In the genomic region with DNA sequence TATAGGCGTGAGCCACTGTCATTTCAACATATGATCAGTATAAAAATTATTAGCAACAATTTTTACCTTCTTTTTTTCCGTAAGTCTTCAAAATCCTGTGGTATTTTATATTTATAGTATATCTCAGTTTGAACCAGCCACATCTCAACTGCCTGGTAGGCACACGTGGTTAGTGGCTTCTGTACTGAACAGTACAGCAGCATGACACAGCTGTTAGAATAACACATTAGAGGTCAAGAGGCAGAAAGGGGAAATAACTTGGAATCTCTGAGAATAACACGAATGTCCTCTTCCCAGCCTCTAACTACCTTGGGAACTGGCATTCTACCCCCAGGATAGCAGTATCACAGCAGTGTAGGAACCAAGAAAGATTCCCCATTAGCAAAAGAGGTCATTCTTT, we compare ENCODE assay signal across 16 cellular contexts.
DNase-seq lines count a peak whose midpoint lies in the region; ATAC-seq and TF ChIP-seq lines count a peak whose summit lies in the region.
"Had no signal": no experiment of that assay in that cellular context is flagged by ENCODE, and none has a peak within 500 bp of the region (broad histone marks: within the 10 kb centered on the region; RNA-seq: fewer than 3 reads in every experiment).

No MANE protein-coding gene starts in this region.

- peaks cover 1% of the 10 kb centered on the region for H3K4me1 ChIP-seq in right cardiac atrium (ENCODE audit: control insufficient read depth, insufficient read depth, low read length)
- H3K4me1 ChIP-seq: HAP-1 had no signal

- H3K4me1 Mint-ChIP-seq in nephron progenitor cell: peaks cover 13% of the 10 kb centered on the region

- TF ChIP-seq CTCF in nephron progenitor cell (IDR thresholded peaks at IDR 0.05): no peak

- H3K27ac Mint-ChIP-seq in nephron progenitor cell: no peak overlapping the region
- H3K27ac Mint-ChIP-seq: activated T-cell treated with anti-CD3 and anti-CD28 coated beads, Interleukin-2, amount 50 U/mL, for 72 hours; stimulated activated naive CD8-positive, alpha-beta T cell treated with anti-CD3 and anti-CD28 coated beads, Interleukin-15, Interleukin-2, amounts not matched to agents 100 ng/mL and 50 ng/mL, for 24 hours had no signal

- 53% methylated on average over 4 of the region's 4 CpGs for WGBS in right cardiac atrium

- peaks cover 2% of the 10 kb centered on the region for H3K27me3 Mint-ChIP-seq in nephron progenitor cell (ENCODE audit: low read depth, poor library complexity)

- no peak overlapping the region for H3K4me3 Mint-ChIP-seq in nephron progenitor cell
- H3K4me3 Mint-ChIP-seq: activated T-cell treated with anti-CD3 and anti-CD28 coated beads, Interleukin-2, amount 50 U/mL, for 72 hours; stimulated activated naive CD8-positive, alpha-beta T cell treated with anti-CD3 and anti-CD28 coated beads, Interleukin-15, Interleukin-2, amounts not matched to agents 100 ng/mL and 50 ng/mL, for 24 hours had no signal

- intact Hi-C loops in left cardiac atrium (cut with DNase I): no loop called here
- intact Hi-C loops in right cardiac atrium (cut with DNase I): no loop called here
- intact Hi-C loops in left ventricle myocardium superior (cut with micrococcal nuclease): no loop called here

- no peaks in the 10 kb centered on the region for H3K36me3 Mint-ChIP-seq in nephron progenitor cell (ENCODE audit: low read depth)

- peak; percentile 61 to 65 for ATAC-seq in left cardiac atrium
- ATAC-seq in right cardiac atrium: no peak
- peak; percentile 51 for ATAC-seq in left ventricle myocardium superior
- ATAC-seq: activated T-cell treated with anti-CD3 and anti-CD28 coated beads, Interleukin-2, amount 50 U/mL, for 72 hours; PC-3 had no signal

- no peaks in the 10 kb centered on the region for H3K9me3 ChIP-seq in right cardiac atrium (ENCODE audit: control insufficient read depth, low read length)
- H3K9me3 ChIP-seq: HAP-1 had no signal

- DNase-seq in left cardiac atrium: no peak
- DNase-seq in right cardiac atrium: no peak
- peak; percentile 7 to 72 for DNase-seq in NOMO-1 (lab: John Stamatoyannopoulos, UW; ENCODE audit: unreplicated experiment in 2 of 2)
- DNase-seq in left ventricle myocardium superior: no peak
- DNase-seq in NCI-H524 (lab: John Stamatoyannopoulos, UW): no peak
- DNase-seq in nephron progenitor cell: no peak
- DNase-seq in NCI-H526 treated with DMSO at 0.1 percent for 48 hours (lab: John Stamatoyannopoulos, UW): no peak
- DNase-seq in GM19240 (ENCODE audit: insufficient read length, low spot score): no peak
- DNase-seq: ACHN; activated CD4-positive, alpha-beta T cell treated with anti-CD3 and anti-CD28 coated beads, Interleukin-2, amount 50 U/mL, for 1 hour; activated T-cell treated with anti-CD3 and anti-CD28 coated beads, Interleukin-2, amount 50 U/mL, for 72 hours; Calu3; PC-3; T-helper 1 cell had no signal

- H3K4me3 ChIP-seq in right cardiac atrium (ENCODE audit: low read length): no peak overlapping the region
- H3K4me3 ChIP-seq: HAP-1 had no signal

- no peaks in the 10 kb centered on the region for H3K27me3 ChIP-seq in right cardiac atrium (ENCODE audit: control insufficient read depth, insufficient read depth)

- H3K9me3 Mint-ChIP-seq in nephron progenitor cell: no peaks in the 10 kb centered on the region
- H3K9me3 Mint-ChIP-seq: activated T-cell treated with anti-CD3 and anti-CD28 coated beads, Interleukin-2, amount 50 U/mL, for 72 hours; stimulated activated naive CD8-positive, alpha-beta T cell treated with anti-CD3 and anti-CD28 coated beads, Interleukin-15, Interleukin-2, amounts not matched to agents 100 ng/mL and 50 ng/mL, for 24 hours had no signal

- no peak overlapping the region for H3K27ac ChIP-seq in right cardiac atrium (ENCODE audit: low read length)

Comparison
In these comparisons a context has a peak if more than half of its experiments do, and no peak if none do; other contexts are left out.
1. ATAC-seq: peak in left cardiac atrium (2 of 2) and left ventricle myocardium superior (single experiment); none in right cardiac atrium (0 of 2).
2. DNase-seq: peak in NOMO-1 (2 of 2); none in left cardiac atrium (single experiment), right cardiac atrium (0 of 3), left ventricle myocardium superior (single experiment), NCI-H524 (0 of 2), nephron progenitor cell (single experiment), NCI-H526 treated with DMSO at 0.1 percent for 48 hours (single experiment) and GM19240 (single experiment).